28 cellular contexts compared by ENCODE assay signal in genomic region chr16:97822-98221, GRCh38. TPM values are rescaled to one million over a fixed set of nuclear protein-coding genes. Genes with fewer than 3 reads are reported as not detected.
DNase-seq lines count a peak whose midpoint lies in the region; ATAC-seq, FAIRE-seq and TF ChIP-seq lines count a peak whose summit lies in the region.
"Had no signal": no experiment of that assay in that cellular context is flagged by ENCODE, and none has a peak within 500 bp of the region (broad histone marks: within the 10 kb centered on the region; RNA-seq: fewer than 3 reads in every experiment).

No MANE protein-coding gene starts in this region.

- no peaks in the 10 kb centered on the region for H3K9me3 ChIP-seq in H9 (ENCODE audit: control insufficient read depth, low read depth, low read length)
- no peaks in the 10 kb centered on the region for H3K9me3 ChIP-seq in astrocyte (ENCODE audit: insufficient read depth, low read depth, low read length)
- H3K9me3 ChIP-seq in small intestine (ENCODE audit: control insufficient read depth, low read depth), result no peaks in the 10 kb centered on the region
- H3K9me3 ChIP-seq: body of pancreas, colonic mucosa had no signal

- H3K27ac ChIP-seq in H9 (ENCODE audit: insufficient read length, low read depth, low read length), result no peak overlapping the region
- H3K27ac ChIP-seq in astrocyte (ENCODE audit: low read depth, low read length), result peak overlapping the region; percentile 5
- H3K27ac ChIP-seq in small intestine (ENCODE audit: low read depth in 1 of 2, low read length in 1 of 2), result no peak overlapping the region
- H3K27ac ChIP-seq: body of pancreas, colonic mucosa had no signal

- H3T11ph ChIP-seq in H9 (ENCODE audit: low read length), result no peak overlapping the region

- no peak overlapping the region for H2BK20ac ChIP-seq in H9 (ENCODE audit: low read depth, low read length, poor library complexity, severe bottlenecking)

- FAIRE-seq in astrocyte (lab: Jason Lieb, UNC) (no peak), small intestine (lab: Jason Lieb, UNC) (no peak)
- FAIRE-seq: urothelium cell line had no signal

- TF ChIP-seq CTCF in H9 (conservative IDR thresholded peaks at IDR 0.05), result no peak
- no peak for TF ChIP-seq CTCF in astrocyte (IDR thresholded peaks at IDR 0.05; ENCODE audit: insufficient read depth, low read depth, low read length)

- H3K14ac ChIP-seq in H9 (ENCODE audit: insufficient read depth, low read length), result no peak overlapping the region

- H3K9me3 Mint-ChIP-seq in H9 (no peaks in the 10 kb centered on the region; a peak in 1 of 5 replicates), astrocyte (ENCODE audit: unreplicated experiment) (no peaks in the 10 kb centered on the region)
- H3K9me3 Mint-ChIP-seq: activated T-helper 1 cell treated with anti-CD3 and anti-CD28 coated beads, Interleukin-12 subunit alpha, Interleukin-12 subunit beta, Interleukin-2, Interleukin-4 antibody, amounts not matched to agents 30 ng/mL and 10 ng/mL and 1 ng/mL, durations not matched to agents 14 hours and 24 hours and 36 hours; nephron had no signal

- H3K23me2 ChIP-seq in H9 (ENCODE audit: insufficient read length, low read depth, low read length, poor library complexity, severe bottlenecking), result no peaks in the 10 kb centered on the region

- no peak overlapping the region for H2AK5ac ChIP-seq in H9 (ENCODE audit: insufficient read length, low read length)

- H3K36me3 Mint-ChIP-seq in H9 (ENCODE audit: insufficient read depth in 1 of 3, low read depth in 3 of 3), result peaks cover 0 to 20% (median 2%) of the 10 kb centered on the region in 3 experiments; a peak in 2 of 7 replicates
- H3K36me3 Mint-ChIP-seq in astrocyte (ENCODE audit: low read depth, unreplicated experiment), result peaks cover 12% of the 10 kb centered on the region
- H3K36me3 Mint-ChIP-seq: activated naive CD8-positive, alpha-beta T cell had no signal

- no peak overlapping the region for H4K5ac ChIP-seq in H9 (ENCODE audit: insufficient read length, low read depth, low read length)

- no peak overlapping the region for H3K18ac ChIP-seq in H9 (ENCODE audit: insufficient read length, low read depth, low read length)

- no peak overlapping the region for H3K4me3 Mint-ChIP-seq in H9
- H3K4me3 Mint-ChIP-seq in astrocyte (ENCODE audit: unreplicated experiment), result peak overlapping the region; percentile 37
- H3K4me3 Mint-ChIP-seq: activated naive CD8-positive, alpha-beta T cell; activated T-helper 1 cell treated with anti-CD3 and anti-CD28 coated beads, Interleukin-12 subunit alpha, Interleukin-12 subunit beta, Interleukin-2, Interleukin-4 antibody, amounts not matched to agents 30 ng/mL and 10 ng/mL and 1 ng/mL, durations not matched to agents 14 hours and 24 hours and 36 hours; CD14-positive monocyte; nephron had no signal

- H2AFZ ChIP-seq in H9 (ENCODE audit: low read length) (no peak overlapping the region), astrocyte (ENCODE audit: low read depth, low read length) (no peak overlapping the region)

- H3K27me3 ChIP-seq in H9 (ENCODE audit: insufficient read depth, low read length) (no peaks in the 10 kb centered on the region), astrocyte (ENCODE audit: insufficient read depth, low read length) (no peaks in the 10 kb centered on the region), small intestine (ENCODE audit: control insufficient read depth in 2 of 2, insufficient read depth in 2 of 2, low read length in 2 of 2) (no peaks in the 10 kb centered on the region)
- H3K27me3 ChIP-seq: body of pancreas, colonic mucosa had no signal

- H3K9ac ChIP-seq in H9 (ENCODE audit: extremely low read depth, insufficient read length, low read length) (no peak overlapping the region), astrocyte (ENCODE audit: low read length) (peak overlapping the region; percentile 4)

- H2BK12ac ChIP-seq in H9 (ENCODE audit: insufficient read length, low read depth, low read length), result no peak overlapping the region

- H2BK15ac ChIP-seq in H9 (ENCODE audit: low read depth, low read length), result no peak overlapping the region

- no peaks in the 10 kb centered on the region for H3K79me1 ChIP-seq in H9 (ENCODE audit: insufficient read depth, low read depth, low read length, poor library complexity, severe bottlenecking)

- H3K36me3 ChIP-seq in astrocyte (ENCODE audit: insufficient read depth, low read length), result no peaks in the 10 kb centered on the region
- no peaks in the 10 kb centered on the region for H3K36me3 ChIP-seq in small intestine (ENCODE audit: control insufficient read depth in 2 of 2, insufficient read depth in 2 of 2, low read length in 2 of 2)
- H3K36me3 ChIP-seq: colonic mucosa had no signal

- peak; percentile 64 for DNase-seq in A172 (ENCODE audit: low spot score)
- no peak for DNase-seq in H9
- peak; percentile 59 for DNase-seq in astrocyte (ENCODE audit: low read depth)
- peak; percentile 80 for DNase-seq in islet precursor cell
- DNase-seq in small intestine, result no peak
- no peak for DNase-seq in activated CD8-positive, alpha-beta memory T cell treated with anti-CD3 and anti-CD28 coated beads, Interleukin-2, amount 50 U/mL, for 48 hours
- DNase-seq in NCI-H446 treated with DMSO at 0.1 percent for 48 hours (lab: John Stamatoyannopoulos, UW), result no peak
- DNase-seq: activated CD4-positive, alpha-beta T cell treated with anti-CD3 and anti-CD28 coated beads for 1 hour; body of pancreas; colonic mucosa; glutamatergic neuron; HCEC 1CT; KG1; left colon; mesenchymal stem cell; MV-4-11; NCI-H1694; NCI-H2171 treated with DMSO at 0.1 percent for 48 hours; NCI-H748 treated with DMSO at 0.1 percent for 48 hours; posterior cingulate gyrus; substantia nigra had no signal

- no peak overlapping the region for H2BK5ac ChIP-seq in H9 (ENCODE audit: insufficient read length, low read length)

- H4K91ac ChIP-seq in H9 (ENCODE audit: insufficient read length, low read depth, low read length), result no peak overlapping the region

- H2BK120ac ChIP-seq in H9 (ENCODE audit: low read depth, low read length, poor library complexity, severe bottlenecking), result no peak overlapping the region

- H3K4me2 ChIP-seq in H9 (ENCODE audit: insufficient read depth, insufficient read length, low read length) (no peak overlapping the region), astrocyte (ENCODE audit: low read length) (peak overlapping the region; percentile 43)

- no peak for ATAC-seq in GM18502 (IDR thresholded peaks at IDR 0.05; ENCODE audit: poor library complexity, unreplicated experiment)
- ATAC-seq: Right ventricle myocardium inferior had no signal

- H4K20me1 ChIP-seq in H9 (ENCODE audit: control insufficient read depth, insufficient read depth, insufficient read length) (no peaks in the 10 kb centered on the region), astrocyte (ENCODE audit: insufficient read depth, low read length) (peaks cover 54% of the 10 kb centered on the region)

- no peak overlapping the region for H3K4ac ChIP-seq in H9 (ENCODE audit: low read depth, low read length)

- no peak overlapping the region for H4K8ac ChIP-seq in H9 (replicated peaks; ENCODE audit: insufficient read length, low read depth, low read length)

- no peaks in the 10 kb centered on the region for H3K79me2 ChIP-seq in H9 (ENCODE audit: insufficient read depth, low read length)
- peaks cover 3% of the 10 kb centered on the region for H3K79me2 ChIP-seq in astrocyte (ENCODE audit: insufficient read depth, low read length)

- H3K27me3 Mint-ChIP-seq in H9 (ENCODE audit: low read depth) (no peaks in the 10 kb centered on the region), astrocyte (ENCODE audit: low read depth, unreplicated experiment) (no peaks in the 10 kb centered on the region)
- H3K27me3 Mint-ChIP-seq: activated naive CD8-positive, alpha-beta T cell had no signal

- no peak overlapping the region for H3K23ac ChIP-seq in H9 (ENCODE audit: insufficient read length, low read depth, low read length)

- no peaks in the 10 kb centered on the region for H3K4me1 Mint-ChIP-seq in H9
- peaks cover 9% of the 10 kb centered on the region for H3K4me1 Mint-ChIP-seq in astrocyte (ENCODE audit: low read depth, unreplicated experiment)

- H3K27ac Mint-ChIP-seq in H9 (peak overlapping the region in 2 of 3 experiments; percentile 22 to 28; a peak in 1 of 7 replicates), astrocyte (ENCODE audit: unreplicated experiment) (peak overlapping the region; percentile 73)
- H3K27ac Mint-ChIP-seq: activated naive CD8-positive, alpha-beta T cell; nephron had no signal

- WGBS in H9 (ENCODE audit: extremely low coverage, insufficient read length, low lambda C conversion rate), result no CpG with 5 or more reads among the region's 8 CpGs
- WGBS in small intestine, 3 donors, result 91 to 96% (median 93%) methylated on average over 8 of the region's 8 CpGs

- no peak overlapping the region for H3K4me3 ChIP-seq in astrocyte (ENCODE audit: insufficient read depth, low read depth, low read length)
- H3K4me3 ChIP-seq in small intestine (ENCODE audit: low read depth in 1 of 2, low read length in 2 of 2), result no peak overlapping the region
- H3K4me3 ChIP-seq: body of pancreas, colonic mucosa had no signal

- H3K56ac ChIP-seq in H9 (ENCODE audit: insufficient read length, low read depth, low read length), result no peak overlapping the region

- H3K4me1 ChIP-seq in H9 (ENCODE audit: insufficient read depth, low read length) (no peaks in the 10 kb centered on the region), astrocyte (ENCODE audit: insufficient read depth, low read length) (peaks cover 27% of the 10 kb centered on the region), small intestine (ENCODE audit: control insufficient read depth in 2 of 2, insufficient read depth in 1 of 2, low read depth in 1 of 2, low read length in 1 of 2) (no peaks in the 10 kb centered on the region)
- H3K4me1 ChIP-seq: colonic mucosa had no signal

RNA-seq across cellular contexts. Expression of gene MPG, which starts 19.8 kb away (rescaled TPM):
- total RNA-seq in A172 (2014; rRNA removed; shearing (Covaris generic)), result 144 TPM in 2 replicates
- 39.1 and 41.7 TPM in 2 replicates for total RNA-seq in H9 (2021)
- total RNA-seq in astrocyte, result 56.5 and 62.7 TPM in 2 replicates
- polyA plus RNA-seq in small intestine, result 10 to 100 TPM; 67.5 to 76.7 (median 68.6) TPM

RNA-seq across cellular contexts. Expression of gene RHBDF1, which starts 25.4 kb away (rescaled TPM):
- total RNA-seq in A172 (2014; rRNA removed; shearing (Covaris generic)), result 39.3 and 43.7 TPM in 2 replicates
- 34.6 and 35.7 TPM in 2 replicates for total RNA-seq in H9 (2021)
- 45.6 and 55.5 TPM in 2 replicates for total RNA-seq in astrocyte
- 10 to 100 TPM; 10.1 to 28.6 (median 21.1) TPM for polyA plus RNA-seq in small intestine
- polyA plus RNA-seq: CD14-positive monocyte had no signal

RNA-seq across cellular contexts. Expression of gene NPRL3, which starts 40.7 kb away (rescaled TPM):
- total RNA-seq in A172 (2014; rRNA removed; shearing (Covaris generic)), result 7.3 TPM in 2 replicates
- 36.9 and 37.1 TPM in 2 replicates for total RNA-seq in H9 (2021)
- total RNA-seq in astrocyte, result 23.5 and 29.0 TPM in 2 replicates
- polyA plus RNA-seq in small intestine, result 10 to 100 TPM in 1 of 3 donors, 1 to 10 TPM in 2; 5.9 to 22.6 (median 8.9) TPM

RNA-seq across cellular contexts. Expression of gene SNRNP25, which starts 44.2 kb away (rescaled TPM):
- total RNA-seq in A172 (2014; rRNA removed; shearing (Covaris generic)), result 70.8 and 84.5 TPM in 2 replicates
- total RNA-seq in H9 (2021) (75.3 and 78.5 TPM in 2 replicates), astrocyte (34.1 and 35.9 TPM in 2 replicates)
- 10 to 100 TPM; 27.6 to 38.2 (median 27.7) TPM for polyA plus RNA-seq in small intestine

RNA-seq across cellular contexts. Expression of gene POLR3K, which starts 44.4 kb away (rescaled TPM):
- total RNA-seq in A172 (2014; rRNA removed; shearing (Covaris generic)), result 11.7 and 15.9 TPM in 2 replicates
- total RNA-seq in H9 (2021), result 53.6 and 56.6 TPM in 2 replicates
- 9.6 and 12.2 TPM in 2 replicates for total RNA-seq in astrocyte
- polyA plus RNA-seq in small intestine, result 10 to 100 TPM in 2 of 3 donors, 1 to 10 TPM in 1; 8.1 to 19.9 (median 12.1) TPM

Comparison
In these comparisons a context has a peak if more than half of its experiments do, and no peak if none do; other contexts are left out.
1. DNase-seq: peak in A172 (single experiment), astrocyte (single experiment) and islet precursor cell (single experiment); none in H9 (single experiment), small intestine (single experiment), activated CD8-positive, alpha-beta memory T cell treated with anti-CD3 and anti-CD28 coated beads, Interleukin-2, amount 50 U/mL, for 48 hours (single experiment) and NCI-H446 treated with DMSO at 0.1 percent for 48 hours (single experiment).